7 cellular contexts compared by ENCODE assay signal in the genomic region with DNA sequence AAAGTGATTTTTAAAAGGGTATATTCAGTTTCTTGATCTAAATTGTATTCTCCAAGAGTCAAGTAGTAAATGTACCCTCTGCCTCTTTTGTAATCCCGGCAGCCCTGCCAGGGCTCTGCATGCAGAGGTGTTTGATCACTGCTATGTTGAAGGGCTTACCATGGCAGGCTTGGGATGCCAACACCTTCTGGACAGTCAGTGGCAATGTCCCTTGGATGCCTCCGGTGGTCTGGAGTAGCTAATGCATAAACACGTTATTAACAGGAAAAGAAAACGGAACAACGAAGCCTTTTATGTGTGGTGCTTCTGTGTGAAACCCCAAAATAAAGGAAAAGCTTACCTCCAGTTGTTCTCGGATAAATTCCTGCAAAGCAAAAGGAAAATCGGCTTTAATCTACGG. TPM values are rescaled to one million over a fixed set of nuclear protein-coding genes. Genes with fewer than 3 reads are reported as not detected.
DNase-seq lines count a peak whose midpoint lies in the region; ATAC-seq and TF ChIP-seq lines count a peak whose summit lies in the region.

No MANE protein-coding gene starts in this region.

- H3K9me3 ChIP-seq in Loucy (ENCODE audit: insufficient read depth, low read depth, low read length) (no peaks in the 10 kb centered on the region), uterus (no peaks in the 10 kb centered on the region)

- no peak overlapping the region for H2BK120ac ChIP-seq in mesendoderm (ENCODE audit: low read depth, low read length)

- no peak for ATAC-seq in HG03520 (IDR thresholded peaks at IDR 0.05; ENCODE audit: unreplicated experiment)

- H3F3A ChIP-seq in Loucy (ENCODE audit: low read depth): no peaks in the 10 kb centered on the region

- peaks cover 25% of the 10 kb centered on the region for H3K36me3 Mint-ChIP-seq in chondrocyte (ENCODE audit: low read depth)

- H3K27ac Mint-ChIP-seq in chondrocyte (ENCODE audit: unreplicated experiment): no peak overlapping the region

- H3K4me3 Mint-ChIP-seq in chondrocyte (ENCODE audit: unreplicated experiment): no peak overlapping the region

- no peak overlapping the region for H3K56ac ChIP-seq in mesendoderm (ENCODE audit: low read length)

- H3K4me1 Mint-ChIP-seq in chondrocyte (ENCODE audit: low read depth): no peaks in the 10 kb centered on the region

- no peaks in the 10 kb centered on the region for H3K9me2 ChIP-seq in Loucy (replicated peaks; ENCODE audit: low read depth, low read length)

- H4K8ac ChIP-seq in mesendoderm (ENCODE audit: low read depth, low read length): no peak overlapping the region

- no CpG with 5 or more reads among the region's 8 CpGs for WGBS in mesendoderm (ENCODE audit: extremely low coverage, insufficient coverage, low lambda C conversion rate)

- no peak overlapping the region for H3K9ac ChIP-seq in Loucy (ENCODE audit: low read depth, low read length, poor library complexity, severe bottlenecking)
- no peak overlapping the region for H3K9ac ChIP-seq in mesendoderm (ENCODE audit: low read length)

- peak; percentile 37 for TF ChIP-seq CTCF in GM12865 (IDR thresholded peaks at IDR 0.05; ENCODE audit: insufficient read depth, low read depth, low read length, missing control alignments)
- peak; percentile 63 for TF ChIP-seq CTCF in Loucy (conservative IDR thresholded peaks at IDR 0.05; ENCODE audit: low read length)
- TF ChIP-seq CTCF in chondrocyte (IDR thresholded peaks at IDR 0.05): peak; percentile 64
- no peak for TF ChIP-seq CTCF in uterus (IDR thresholded peaks at IDR 0.05)

- H3K27ac ChIP-seq in mesendoderm (ENCODE audit: low read depth, low read length) (no peak overlapping the region), uterus (no peak overlapping the region)

- H2AK5ac ChIP-seq in mesendoderm (ENCODE audit: low read length): no peak overlapping the region

- no peaks in the 10 kb centered on the region for H3K9me3 Mint-ChIP-seq in chondrocyte (ENCODE audit: low read depth)

- no peak overlapping the region for H3K4ac ChIP-seq in mesendoderm (ENCODE audit: low read depth, low read length)

- no peaks in the 10 kb centered on the region for H3K27me3 Mint-ChIP-seq in chondrocyte (ENCODE audit: low read depth)

- no peaks in the 10 kb centered on the region for H4K20me1 ChIP-seq in Loucy (ENCODE audit: insufficient read depth, low read length, poor library complexity, severe bottlenecking)

- H3K36me3 ChIP-seq in Loucy (ENCODE audit: insufficient read depth, low read length) (peaks cover 7% of the 10 kb centered on the region; the same call in 1 of the 2 replicates), mesendoderm (ENCODE audit: control insufficient read depth, insufficient read depth, low read length) (peaks cover 3% of the 10 kb centered on the region), uterus (no peaks in the 10 kb centered on the region)

- no peak overlapping the region for H3K4me2 ChIP-seq in Loucy (ENCODE audit: low read depth, low read length, poor library complexity, severe bottlenecking)
- no peak overlapping the region for H3K4me2 ChIP-seq in mesendoderm (ENCODE audit: low read length)

- no peak for TF ChIP-seq POLR2A in uterus (IDR thresholded peaks at IDR 0.05)

- H3K79me1 ChIP-seq in mesendoderm (ENCODE audit: low read length): no peaks in the 10 kb centered on the region

- DNase-seq in GM12865 (ENCODE audit: low read depth): peak; percentile 11
- no peak for DNase-seq in chondrocyte (ENCODE audit: low spot score)
- DNase-seq in mesendoderm: peak; percentile 59
- DNase-seq in uterus: no peak
- no peak for DNase-seq in T1000 (lab: John Stamatoyannopoulos, UW)

- no peak overlapping the region for H3K18ac ChIP-seq in mesendoderm (ENCODE audit: low read length)

- no peak overlapping the region for H3K23ac ChIP-seq in mesendoderm (ENCODE audit: low read length)

- H3K27me3 ChIP-seq in Loucy (ENCODE audit: insufficient read depth, low read length, poor library complexity, severe bottlenecking) (no peaks in the 10 kb centered on the region), mesendoderm (ENCODE audit: insufficient read depth, low read length, poor library complexity) (no peaks in the 10 kb centered on the region), uterus (no peaks in the 10 kb centered on the region)

- H3K4me1 ChIP-seq in Loucy (ENCODE audit: insufficient read depth, low read length, poor library complexity, severe bottlenecking) (no peaks in the 10 kb centered on the region), mesendoderm (ENCODE audit: control insufficient read depth, low read depth, low read length) (no peaks in the 10 kb centered on the region), uterus (no peaks in the 10 kb centered on the region)

- H4K5ac ChIP-seq in mesendoderm (ENCODE audit: low read length): no peak overlapping the region

- no peak overlapping the region for H2AFZ ChIP-seq in Loucy (ENCODE audit: low read length)

- H3K79me2 ChIP-seq in Loucy (ENCODE audit: insufficient read depth, low read length) (no peaks in the 10 kb centered on the region), mesendoderm (ENCODE audit: control insufficient read depth, insufficient read depth, low read length) (no peaks in the 10 kb centered on the region)

- H2BK15ac ChIP-seq in mesendoderm (replicated peaks; ENCODE audit: low read depth): no peak overlapping the region

- no peak overlapping the region for H3K4me3 ChIP-seq in GM12865 (ENCODE audit: low read depth, low read length)
- no peak overlapping the region for H3K4me3 ChIP-seq in Loucy (ENCODE audit: low read length, poor library complexity, severe bottlenecking)
- H3K4me3 ChIP-seq in mesendoderm (ENCODE audit: low read length): no peak overlapping the region
- no peak overlapping the region for H3K4me3 ChIP-seq in uterus

- intact Hi-C loops in uterus (cut with DNase I; ENCODE audit: low total_unique reads): no loop called here

- no peak overlapping the region for H2BK5ac ChIP-seq in mesendoderm (ENCODE audit: low read length)

RNA-seq across cellular contexts. Expression of gene EIF2B2, which starts 19.9 kb away (rescaled TPM):
- total RNA-seq in chondrocyte (35.7 to 38.4 TPM (median 37.1 TPM) in 3 replicates), uterus (10 to 100 TPM; 27.3 to 41.9 (median 35.5) TPM)
- polyA plus RNA-seq in mesendoderm (2013, experiment 1 of 2): 37.3 TPM
- polyA plus RNA-seq in mesendoderm (2013, experiment 2 of 2): 37.9 TPM

RNA-seq across cellular contexts. Expression of gene MLH3, which starts 28.6 kb away (rescaled TPM):
- total RNA-seq in chondrocyte (18.7 to 21.3 TPM (median 21.2 TPM) in 3 replicates), uterus (10 to 100 TPM; 16.4 to 83.4 (median 50.1) TPM)
- polyA plus RNA-seq in mesendoderm (2013, experiment 1 of 2): 5.0 TPM
- 4.6 TPM for polyA plus RNA-seq in mesendoderm (2013, experiment 2 of 2)

RNA-seq across cellular contexts. Expression of gene ACYP1, which starts 41.2 kb away (rescaled TPM):
- 4.2 to 11.7 TPM (median 6.8 TPM) in 3 replicates for total RNA-seq in chondrocyte
- 19.2 TPM for polyA plus RNA-seq in mesendoderm (2013, experiment 1 of 2)
- 18.2 TPM for polyA plus RNA-seq in mesendoderm (2013, experiment 2 of 2)
- total RNA-seq in uterus: 10 to 100 TPM; 11.8 to 30.6 (median 21.4) TPM

RNA-seq across cellular contexts. Expression of gene ZC2HC1C, which starts 46.8 kb away (rescaled TPM):
- total RNA-seq in chondrocyte: 0.31 to 0.62 TPM (median 0.48 TPM) in 3 replicates
- 0.88 TPM for polyA plus RNA-seq in mesendoderm (2013, experiment 1 of 2)
- polyA plus RNA-seq in mesendoderm (2013, experiment 2 of 2): 1.3 TPM
- 1 to 10 TPM in 2 of 4 donors, under 1 TPM in 1, not detected in 1; 0.26 to 4.7 (median 2.4) TPM for total RNA-seq in uterus

Comparison
In these comparisons a context has a peak if more than half of its experiments do, and no peak if none do; other contexts are left out.
1. DNase-seq: peak in GM12865 (single experiment) and mesendoderm (single experiment); none in chondrocyte (single experiment), uterus (0 of 2) and T1000 (single experiment).
2. CTCF ChIP-seq: peak in GM12865 (single experiment), Loucy (single experiment) and chondrocyte (single experiment); none in uterus (0 of 4).